In genomic region chr17:58121925-58122324, GRCh38 we compare ENCODE assay signal across 8 cellular contexts. TPM values are rescaled to one million over a fixed set of nuclear protein-coding genes. Genes with fewer than 3 reads are reported as not detected.
DNase-seq lines count a peak whose midpoint lies in the region; ATAC-seq and TF ChIP-seq lines count a peak whose summit lies in the region.

No MANE protein-coding gene starts in this region.

- peaks cover 5% of the 10 kb centered on the region for H3K4me1 Mint-ChIP-seq in stimulated activated effector memory CD8-positive, alpha-beta T cell treated with anti-CD3 and anti-CD28 coated beads, Interleukin-12 subunit alpha, Interleukin-12 subunit beta, amount 100 ng/mL, for 72 hours

- no peaks in the 10 kb centered on the region for H3K36me3 Mint-ChIP-seq in stimulated activated effector memory CD8-positive, alpha-beta T cell treated with anti-CD3 and anti-CD28 coated beads, Interleukin-12 subunit alpha, Interleukin-12 subunit beta, amount 100 ng/mL, for 72 hours

- H3K27ac Mint-ChIP-seq in stimulated activated effector memory CD8-positive, alpha-beta T cell treated with anti-CD3 and anti-CD28 coated beads, Interleukin-12 subunit alpha, Interleukin-12 subunit beta, amount 100 ng/mL, for 72 hours, result no peak overlapping the region

- H3K9me3 Mint-ChIP-seq in stimulated activated effector memory CD8-positive, alpha-beta T cell treated with anti-CD3 and anti-CD28 coated beads, Interleukin-12 subunit alpha, Interleukin-12 subunit beta, amount 100 ng/mL, for 72 hours, result no peaks in the 10 kb centered on the region

- WGBS in heart left ventricle, 4 donors, result 43 to 61% (median 57%) methylated on average over 5 of the region's 5 CpGs

- ATAC-seq in HG02870 (IDR thresholded peaks at IDR 0.05; ENCODE audit: unreplicated experiment) (no peak), heart left ventricle (no peak)
- no peak for ATAC-seq in stimulated activated effector memory CD8-positive, alpha-beta T cell treated with anti-CD3 and anti-CD28 coated beads, Interleukin-12 subunit alpha, Interleukin-12 subunit beta, amount 100 ng/mL, for 72 hours

- H3K4me3 Mint-ChIP-seq in stimulated activated effector memory CD8-positive, alpha-beta T cell treated with anti-CD3 and anti-CD28 coated beads, Interleukin-12 subunit alpha, Interleukin-12 subunit beta, amount 100 ng/mL, for 72 hours, result no peak overlapping the region

- H3K27ac ChIP-seq in heart left ventricle, result no peak overlapping the region

- no peaks in the 10 kb centered on the region for H3K4me1 ChIP-seq in heart left ventricle

- H3K27me3 ChIP-seq in heart left ventricle, result peaks cover 0 to 21% (median 0%) of the 10 kb centered on the region in 9 donors

- no peak for DNase-seq in AG09309 (ENCODE audit: low read depth)
- peak; percentile 17 for DNase-seq in GM03348 (ENCODE audit: low spot score)
- DNase-seq in NCI-H526 treated with DMSO at 0.1 percent for 48 hours (lab: John Stamatoyannopoulos, UW), result peak; percentile 10
- DNase-seq in amniotic stem cell (lab: John Stamatoyannopoulos, UW), result peak; percentile 1
- peak; percentile 0 for DNase-seq in midbrain (lab: John Stamatoyannopoulos, UW)
- no peak for DNase-seq in heart left ventricle
- DNase-seq in stimulated activated effector memory CD8-positive, alpha-beta T cell treated with anti-CD3 and anti-CD28 coated beads, Interleukin-12 subunit alpha, Interleukin-12 subunit beta, amount 100 ng/mL, for 72 hours (ENCODE audit: low spot score in 2 of 2), result no peak

- H3K36me3 ChIP-seq in heart left ventricle, result no peaks in the 10 kb centered on the region

- no peaks in the 10 kb centered on the region for H3K9me3 ChIP-seq in heart left ventricle

- intact Hi-C loops in heart left ventricle (cut with DNase I), result no loop called here

- TF ChIP-seq POLR2A in heart left ventricle (IDR thresholded peaks at IDR 0.05), result no peak

- H3K4me3 ChIP-seq in AG09309 (ENCODE audit: control insufficient read depth, low read depth, low read length), result no peak overlapping the region
- no peak overlapping the region for H3K4me3 ChIP-seq in heart left ventricle

- peak; percentile 35 for TF ChIP-seq CTCF in AG09309 (IDR thresholded peaks at IDR 0.05; ENCODE audit: control insufficient read depth, insufficient read depth, low read depth, low read length, missing control alignments)
- peak in 6 of 12 donors; percentile 11 to 33 (median 18) for TF ChIP-seq CTCF in heart left ventricle (IDR thresholded peaks at IDR 0.05)

RNA-seq across cellular contexts. Expression of gene OR4D1, which starts 26.3 kb away (rescaled TPM):
- not detected for total RNA-seq in heart left ventricle
- not detected for polyA plus RNA-seq in heart left ventricle

RNA-seq across cellular contexts. Expression of gene DYNLL2, which starts 38.7 kb away (rescaled TPM):
- total RNA-seq in heart left ventricle, result 100 to 1,000 TPM in 1 of 9 donors, 10 to 100 TPM in 8; 41.4 to 102 (median 74.0) TPM
- polyA plus RNA-seq in heart left ventricle, result 10 to 100 TPM; 70.8 to 89.4 TPM

RNA-seq across cellular contexts. Expression of gene OR4D2, which starts 44.9 kb away (rescaled TPM):
- not detected for total RNA-seq in heart left ventricle
- polyA plus RNA-seq in heart left ventricle, result not detected

Comparison
In these comparisons a context has a peak if more than half of its experiments do, and no peak if none do; other contexts are left out.
1. DNase-seq: peak in GM03348 (single experiment), NCI-H526 treated with DMSO at 0.1 percent for 48 hours (single experiment), amniotic stem cell (single experiment) and midbrain (single experiment); none in AG09309 (single experiment), heart left ventricle (0 of 5) and stimulated activated effector memory CD8-positive, alpha-beta T cell treated with anti-CD3 and anti-CD28 coated beads, Interleukin-12 subunit alpha, Interleukin-12 subunit beta, amount 100 ng/mL, for 72 hours (0 of 2).